ENCODE assay signal across 4 cellular contexts in genomic region chrX:47332729-47333128, GRCh38. TPM values are rescaled to one million over a fixed set of nuclear protein-coding genes. Genes with fewer than 3 reads are reported as not detected.
"Had no signal": no experiment of that assay in that cellular context is flagged by ENCODE, and none has a peak within 500 bp of the region (broad histone marks: within the 10 kb centered on the region; RNA-seq: fewer than 3 reads in every experiment).

No MANE protein-coding gene starts in this region.

RNA-seq across cellular contexts. Expression of gene ZNF157, which starts 37.6 kb away (rescaled TPM):
- total RNA-seq: HT-29, HT1080, K562 had no signal
- polyA plus RNA-seq: IMR-90 had no signal
